In genomic region chr12:95231190-95231589, GRCh38 we compare ENCODE assay signal across 13 cellular contexts. TPM values are rescaled to one million over a fixed set of nuclear protein-coding genes. Genes with fewer than 3 reads are reported as not detected.
DNase-seq lines count a peak whose midpoint lies in the region; TF ChIP-seq lines count a peak whose summit lies in the region.
"Had no signal": no experiment of that assay in that cellular context is flagged by ENCODE, and none has a peak within 500 bp of the region (broad histone marks: within the 10 kb centered on the region; RNA-seq: fewer than 3 reads in every experiment).

No MANE protein-coding gene starts in this region.

- no peak overlapping the region for H4K8ac ChIP-seq in H9 (replicated peaks; ENCODE audit: insufficient read length, low read depth, low read length)

- H3K36me3 ChIP-seq in osteoblast (ENCODE audit: insufficient read depth, low read length): no peaks in the 10 kb centered on the region
- peaks cover 62% of the 10 kb centered on the region for H3K36me3 ChIP-seq in Karpas-422 (ENCODE audit: insufficient read depth, low read length)

- H3K9me2 ChIP-seq in Karpas-422 (replicated peaks; ENCODE audit: insufficient read depth, low read length): no peaks in the 10 kb centered on the region

- H3K14ac ChIP-seq in H9 (ENCODE audit: insufficient read depth, low read length): no peak overlapping the region

- H3K4me1 ChIP-seq in osteoblast (ENCODE audit: insufficient read depth, low read length): no peaks in the 10 kb centered on the region
- H3K4me1 ChIP-seq in Karpas-422 (ENCODE audit: low read length): peaks cover 35% of the 10 kb centered on the region
- no peaks in the 10 kb centered on the region for H3K4me1 ChIP-seq in H9 (ENCODE audit: insufficient read depth, low read length)

- WGBS in H9 (ENCODE audit: extremely low coverage, insufficient read length, low lambda C conversion rate): no CpG with 5 or more reads among the region's 2 CpGs

- H3K18ac ChIP-seq in H9 (ENCODE audit: insufficient read length, low read depth, low read length): no peak overlapping the region

- H3K27me3 ChIP-seq in osteoblast (ENCODE audit: insufficient read depth, low read length): no peaks in the 10 kb centered on the region
- H3K27me3 ChIP-seq in Karpas-422 (ENCODE audit: low read length): no peaks in the 10 kb centered on the region
- H3K27me3 ChIP-seq in H9 (ENCODE audit: insufficient read depth, low read length): no peaks in the 10 kb centered on the region
- H3K27me3 ChIP-seq: spleen had no signal

- peaks cover 22 to 23% of the 10 kb centered on the region in 2 experiments for H3K4me1 Mint-ChIP-seq in H9

- peaks cover 72% of the 10 kb centered on the region for H3K79me2 ChIP-seq in osteoblast (ENCODE audit: insufficient read depth, low read length)
- H3K79me2 ChIP-seq in Karpas-422 (ENCODE audit: low read length): peaks cover 85% of the 10 kb centered on the region
- H3K79me2 ChIP-seq in H9 (ENCODE audit: insufficient read depth, low read length): peaks cover 8% of the 10 kb centered on the region; the same call in 1 of the 2 replicates

- H4K91ac ChIP-seq in H9 (ENCODE audit: insufficient read length, low read depth, low read length): no peak overlapping the region

- peaks cover 7 to 11% of the 10 kb centered on the region in 2 experiments for H3K9me3 Mint-ChIP-seq in H9
- H3K9me3 Mint-ChIP-seq: activated naive CD4-positive, alpha-beta T cell treated with anti-CD3 and anti-CD28 coated beads, Interleukin-2, amount 50 U/mL, for 24 hours; CD8-positive, alpha-beta T cell had no signal

- no peak overlapping the region for H2BK15ac ChIP-seq in H9 (ENCODE audit: low read depth, low read length)

- no peak overlapping the region for H3K56ac ChIP-seq in H9 (ENCODE audit: insufficient read length, low read depth, low read length)

- H2BK120ac ChIP-seq in H9 (ENCODE audit: low read depth, low read length, poor library complexity, severe bottlenecking): no peak overlapping the region

- no peaks in the 10 kb centered on the region for H4K20me1 ChIP-seq in osteoblast (ENCODE audit: insufficient read depth, low read length)
- H4K20me1 ChIP-seq in Karpas-422 (ENCODE audit: insufficient read depth, low read depth, low read length): no peaks in the 10 kb centered on the region
- no peaks in the 10 kb centered on the region for H4K20me1 ChIP-seq in H9 (ENCODE audit: control insufficient read depth, insufficient read depth, insufficient read length)

- no peak overlapping the region for H3K27ac Mint-ChIP-seq in H9
- H3K27ac Mint-ChIP-seq: activated naive CD4-positive, alpha-beta T cell treated with anti-CD3 and anti-CD28 coated beads, Interleukin-2, amount 50 U/mL, for 24 hours; CD8-positive, alpha-beta T cell had no signal

- H3K27ac ChIP-seq in osteoblast (ENCODE audit: low read depth, low read length): no peak overlapping the region
- H3K27ac ChIP-seq in Karpas-422 (ENCODE audit: low read length): no peak overlapping the region
- no peak overlapping the region for H3K27ac ChIP-seq in H9 (ENCODE audit: insufficient read length, low read depth, low read length)
- H3K27ac ChIP-seq: spleen had no signal

- H2AK5ac ChIP-seq in H9 (ENCODE audit: insufficient read length, low read length): no peak overlapping the region

- H4K5ac ChIP-seq in H9 (ENCODE audit: insufficient read length, low read depth, low read length): no peak overlapping the region

- peak; percentile 75 for DNase-seq in H4 (ENCODE audit: low spot score)
- DNase-seq in RPMI7951 (ENCODE audit: low read depth): peak; percentile 19
- DNase-seq in dermis blood vessel endothelial cell: peak; percentile 71
- peak; percentile 89 for DNase-seq in osteoblast (ENCODE audit: insufficient read length, low spot score, missing footprints)
- DNase-seq in Karpas-422: no peak
- DNase-seq in NCI-H1417 treated with DMSO at 0.1 percent for 48 hours (lab: John Stamatoyannopoulos, UW): no peak
- DNase-seq in 8988T: no peak
- no peak for DNase-seq in H9
- DNase-seq: activated CD8-positive, alpha-beta memory T cell treated with anti-CD3 and anti-CD28 coated beads for 24 hours; CD8-positive, alpha-beta T cell; left colon; spleen had no signal

- no peak overlapping the region for H2AFZ ChIP-seq in osteoblast (ENCODE audit: low read length)
- no peak overlapping the region for H2AFZ ChIP-seq in Karpas-422 (ENCODE audit: low read length)
- no peak overlapping the region for H2AFZ ChIP-seq in H9 (ENCODE audit: low read length)

- no peak overlapping the region for H2BK12ac ChIP-seq in H9 (ENCODE audit: insufficient read length, low read depth, low read length)

- no peaks in the 10 kb centered on the region for H3K23me2 ChIP-seq in H9 (ENCODE audit: insufficient read length, low read depth, low read length, poor library complexity, severe bottlenecking)

- peaks cover 2% of the 10 kb centered on the region for H3K79me1 ChIP-seq in H9 (ENCODE audit: insufficient read depth, low read depth, low read length, poor library complexity, severe bottlenecking)

- H3K9me3 ChIP-seq in osteoblast (ENCODE audit: low read depth, low read length) (no peaks in the 10 kb centered on the region), Karpas-422 (ENCODE audit: low read length) (no peaks in the 10 kb centered on the region), H9 (ENCODE audit: control insufficient read depth, low read depth, low read length) (no peaks in the 10 kb centered on the region)
- H3K9me3 ChIP-seq: spleen had no signal

- H3K4me3 ChIP-seq in osteoblast (ENCODE audit: insufficient read depth, low read length) (no peak overlapping the region), Karpas-422 (ENCODE audit: low read length) (no peak overlapping the region)
- H3K4me3 ChIP-seq: spleen had no signal

- no peak overlapping the region for H3K4ac ChIP-seq in H9 (ENCODE audit: low read depth, low read length)

- H3K36me3 Mint-ChIP-seq in H9 (ENCODE audit: insufficient read depth in 1 of 3, low read depth in 3 of 3): peaks cover 19 to 26% (median 26%) of the 10 kb centered on the region in 3 experiments

- no peak overlapping the region for H3K4me2 ChIP-seq in osteoblast (ENCODE audit: insufficient read depth, low read length)
- H3K4me2 ChIP-seq in Karpas-422 (ENCODE audit: low read depth, low read length, poor library complexity, severe bottlenecking): no peak overlapping the region
- H3K4me2 ChIP-seq in H9 (ENCODE audit: insufficient read depth, insufficient read length, low read length): no peak overlapping the region

- H2BK20ac ChIP-seq in H9 (ENCODE audit: low read depth, low read length, poor library complexity, severe bottlenecking): no peak overlapping the region

- H3K23ac ChIP-seq in H9 (ENCODE audit: insufficient read length, low read depth, low read length): no peak overlapping the region

- no peak for TF ChIP-seq CTCF in osteoblast (IDR thresholded peaks at IDR 0.05; ENCODE audit: extremely low read depth, low read depth, low read length)
- TF ChIP-seq CTCF in H9 (conservative IDR thresholded peaks at IDR 0.05): no peak

- H3K9ac ChIP-seq in Karpas-422 (ENCODE audit: low read length) (no peak overlapping the region), H9 (ENCODE audit: extremely low read depth, insufficient read length, low read length) (no peak overlapping the region)

- no peak overlapping the region for H3K4me3 Mint-ChIP-seq in H9
- H3K4me3 Mint-ChIP-seq: activated naive CD4-positive, alpha-beta T cell treated with anti-CD3 and anti-CD28 coated beads, Interleukin-2, amount 50 U/mL, for 24 hours; CD8-positive, alpha-beta T cell had no signal

- no peak overlapping the region for H3T11ph ChIP-seq in H9 (ENCODE audit: low read length)

- no peaks in the 10 kb centered on the region for H3K27me3 Mint-ChIP-seq in H9 (ENCODE audit: low read depth)
- H3K27me3 Mint-ChIP-seq: activated naive CD4-positive, alpha-beta T cell treated with anti-CD3 and anti-CD28 coated beads, Interleukin-2, amount 50 U/mL, for 24 hours had no signal

- H2BK5ac ChIP-seq in H9 (ENCODE audit: insufficient read length, low read length): no peak overlapping the region

RNA-seq across cellular contexts. Expression of gene VEZT, which starts 13.6 kb away (rescaled TPM):
- 71.2 and 89.0 TPM in 2 replicates for total RNA-seq in H4 (2014; rRNA removed; shearing (Covaris generic))
- 31.2 and 39.7 TPM in 2 replicates for total RNA-seq in RPMI7951 (2014; rRNA removed; shearing (Covaris generic))
- 96.7 and 134 TPM in 2 replicates for total RNA-seq in dermis blood vessel endothelial cell
- 77.1 and 86.3 TPM in 2 replicates for total RNA-seq in osteoblast
- total RNA-seq in Karpas-422 (2014; rRNA removed; shearing (Covaris generic); ENCODE audit: low replicate concordance): 85.9 and 169 TPM in 2 replicates
- 67.1 and 69.8 TPM in 2 replicates for total RNA-seq in H9 (2021)

RNA-seq across cellular contexts. Expression of gene FGD6, which starts 13.9 kb away (rescaled TPM):
- 6.6 and 8.1 TPM in 2 replicates for total RNA-seq in H4 (2014; rRNA removed; shearing (Covaris generic))
- 2.5 and 3.4 TPM in 2 replicates for total RNA-seq in RPMI7951 (2014; rRNA removed; shearing (Covaris generic))
- 19.6 and 27.0 TPM in 2 replicates for total RNA-seq in dermis blood vessel endothelial cell
- total RNA-seq in osteoblast: 11.9 and 14.4 TPM in 2 replicates
- 42.2 and 42.5 TPM in 2 replicates for total RNA-seq in Karpas-422 (2014; rRNA removed; shearing (Covaris generic); ENCODE audit: low replicate concordance)
- total RNA-seq in H9 (2021): 35.7 and 39.5 TPM in 2 replicates

Comparison
In these comparisons a context has a peak if more than half of its experiments do, and no peak if none do; other contexts are left out.
1. DNase-seq: peak in H4 (single experiment), RPMI7951 (single experiment), dermis blood vessel endothelial cell (single experiment) and osteoblast (single experiment); none in Karpas-422 (single experiment), NCI-H1417 treated with DMSO at 0.1 percent for 48 hours (single experiment), 8988T (single experiment) and H9 (single experiment).